Comparison of ENCODE assay signal across 12 cellular contexts in genomic region chr14:65704850-65705249, GRCh38.
DNase-seq lines count a peak whose midpoint lies in the region; ATAC-seq lines count a peak whose summit lies in the region.
"Had no signal": no experiment of that assay in that cellular context is flagged by ENCODE, and none has a peak within 500 bp of the region (broad histone marks: within the 10 kb centered on the region; RNA-seq: fewer than 3 reads in every experiment).

No MANE protein-coding gene starts in this region.

- ATAC-seq in activated CD4-positive, CD25-positive, alpha-beta regulatory T cell treated with anti-CD3 and anti-CD28 coated beads, Interleukin-2, amount 50 U/mL, for 24 hours, result peak; percentile 93 to 96
- peak; percentile 92 for ATAC-seq in HG02610 (IDR thresholded peaks at IDR 0.05; ENCODE audit: unreplicated experiment)
- peak; percentile 96 for ATAC-seq in activated T-helper 17 cell treated with anti-CD3 and anti-CD28 coated beads, Interleukin-2, amount 50 U/mL, for 72 hours (replicated peaks)

- no peaks in the 10 kb centered on the region for H3K27me3 Mint-ChIP-seq in activated T-helper 17 cell treated with anti-CD3 and anti-CD28 coated beads, Interleukin-2, amount 50 U/mL, for 72 hours

- H3K27ac Mint-ChIP-seq in activated T-helper 17 cell treated with anti-CD3 and anti-CD28 coated beads, Interleukin-2, amount 50 U/mL, for 72 hours, result no peak overlapping the region

- H3K36me3 Mint-ChIP-seq in activated T-helper 17 cell treated with anti-CD3 and anti-CD28 coated beads, Interleukin-2, amount 50 U/mL, for 72 hours (ENCODE audit: low read depth), result peaks cover 8% of the 10 kb centered on the region

- H3K9me3 Mint-ChIP-seq in activated T-helper 17 cell treated with anti-CD3 and anti-CD28 coated beads, Interleukin-2, amount 50 U/mL, for 72 hours, result peaks cover 7% of the 10 kb centered on the region

- H3K4me3 Mint-ChIP-seq in activated T-helper 17 cell treated with anti-CD3 and anti-CD28 coated beads, Interleukin-2, amount 50 U/mL, for 72 hours, result peak overlapping the region; percentile 47

- H3K4me1 Mint-ChIP-seq in activated T-helper 17 cell treated with anti-CD3 and anti-CD28 coated beads, Interleukin-2, amount 50 U/mL, for 72 hours, result peaks cover 22% of the 10 kb centered on the region

- DNase-seq in activated CD4-positive, CD25-positive, alpha-beta regulatory T cell treated with anti-CD3 and anti-CD28 coated beads, Interleukin-2, amount 50 U/mL, for 72 hours, result no peak
- peak; percentile 17 for DNase-seq in renal cortical epithelial cell (ENCODE audit: low read depth)
- no peak for DNase-seq in NCI-H1092 (lab: John Stamatoyannopoulos, UW)
- no peak for DNase-seq in NCI-H748 treated with DMSO at 0.1 percent for 48 hours (lab: John Stamatoyannopoulos, UW)
- no peak for DNase-seq in SHP77 (lab: John Stamatoyannopoulos, UW)
- DNase-seq: 8988T, head of caudate nucleus, NCI-H1105 treated with DMSO at 0.1 percent for 48 hours, transverse colon had no signal
